Comparison of ENCODE assay signal across 9 cellular contexts in the genomic region with DNA sequence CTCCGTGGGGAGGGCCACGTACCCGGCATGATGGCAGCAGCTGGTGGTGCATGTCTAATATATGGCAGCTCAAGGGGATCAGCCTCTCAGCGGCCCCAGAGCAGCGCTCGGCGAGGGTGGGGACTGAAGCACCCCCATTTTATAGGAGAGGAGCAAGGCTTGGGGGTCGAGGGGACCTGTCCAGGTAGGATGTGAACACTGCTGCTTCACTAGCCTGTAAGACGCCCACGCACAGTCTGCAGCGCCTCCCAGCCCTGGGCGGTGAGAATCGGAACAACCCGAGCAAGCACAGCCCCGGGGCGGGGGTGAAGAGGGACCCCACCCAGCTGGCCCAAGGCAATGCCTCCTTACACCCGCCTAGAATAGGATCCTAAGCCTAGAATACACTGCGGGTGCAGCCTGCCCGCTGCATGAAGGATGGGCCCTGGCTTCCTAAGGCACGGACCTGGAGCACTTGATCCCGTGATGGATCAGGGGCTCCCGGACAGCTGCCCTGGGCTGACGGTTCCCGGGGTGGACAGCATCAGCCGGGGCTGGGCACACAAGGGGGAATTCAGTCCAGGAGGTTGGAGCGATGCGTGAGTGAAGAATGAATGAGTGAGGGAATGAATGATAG. TPM values are rescaled to one million over a fixed set of nuclear protein-coding genes. Genes with fewer than 3 reads are reported as not detected.
DNase-seq lines count a peak whose midpoint lies in the region; ATAC-seq and TF ChIP-seq lines count a peak whose summit lies in the region.
"Had no signal": no experiment of that assay in that cellular context is flagged by ENCODE, and none has a peak within 500 bp of the region (broad histone marks: within the 10 kb centered on the region; RNA-seq: fewer than 3 reads in every experiment).

No MANE protein-coding gene starts in this region.

- H3K4me3 ChIP-seq in HEK293 (ENCODE audit: low read depth, low read length) (no peak overlapping the region), neural cell (ENCODE audit: low read length) (no peak overlapping the region)

- TF ChIP-seq CTCF in HEK293 (tag by site-specific recombination; IDR thresholded peaks at IDR 0.05) (no peak), neural cell (IDR thresholded peaks at IDR 0.05; ENCODE audit: poor library complexity, severe bottlenecking) (peak; percentile 58)

- CTCF ChIA-PET in HEK293 (lab: Yijun Ruan, JAX) = interaction anchor here (0.6 to 1.5 kb wide), 8 partner anchors 9 to 110 kb away, joined by 3 to 5 read pairs (median 4); no protein-coding TSS in a partner anchor

- TF ChIP-seq EP300 in neural cell (conservative IDR thresholded peaks at IDR 0.05; ENCODE audit: poor library complexity, severe bottlenecking) = no peak

- DNase-seq in D341Med (ENCODE audit: low spot score) = peak; percentile 75
- DNase-seq in dermis blood vessel endothelial cell = peak; percentile 21
- DNase-seq in NCI-H446 treated with DMSO at 0.1 percent for 48 hours (lab: John Stamatoyannopoulos, UW) = no peak
- DNase-seq in activated CD8-positive, alpha-beta memory T cell treated with anti-CD3 and anti-CD28 coated beads, Interleukin-2, amount 50 U/mL, for 4 hours = no peak
- no peak for DNase-seq in T-helper 2 cell
- DNase-seq: naive B cell had no signal

- peak; percentile 56 for TF ChIP-seq RAD21 in neural cell (conservative IDR thresholded peaks at IDR 0.05)

- H3K9ac ChIP-seq in neural cell (ENCODE audit: low read length) = no peak overlapping the region

- no peaks in the 10 kb centered on the region for H3K9me2 ChIP-seq in neural cell (ENCODE audit: insufficient read depth, low read length)

- POLR2A ChIA-PET in HEK293 (lab: Yijun Ruan, JAX) = interaction anchor here (1.4 kb wide), 1 partner anchor 15 kb away, joined by 3 read pairs; no protein-coding TSS in a partner anchor

- no peaks in the 10 kb centered on the region for H4K20me1 ChIP-seq in neural cell (ENCODE audit: insufficient read depth)

- no peaks in the 10 kb centered on the region for H3K9me3 ChIP-seq in HEK293 (ENCODE audit: control insufficient read depth, insufficient read depth, low read depth, low read length)
- H3K9me3 ChIP-seq in neural cell (ENCODE audit: low read length) = no peaks in the 10 kb centered on the region

- no peaks in the 10 kb centered on the region for H3K36me3 ChIP-seq in HEK293 (ENCODE audit: control insufficient read depth in 2 of 2, insufficient read depth in 1 of 2, low read length in 2 of 2)
- H3K36me3 ChIP-seq in neural cell (ENCODE audit: insufficient read depth, low read length) = no peaks in the 10 kb centered on the region

- ATAC-seq in GM18502 (IDR thresholded peaks at IDR 0.05; ENCODE audit: poor library complexity, unreplicated experiment) = no peak

- no peaks in the 10 kb centered on the region for H3K79me2 ChIP-seq in neural cell (replicated peaks; ENCODE audit: insufficient read depth, low read length)

- H3K4me2 ChIP-seq in neural cell (ENCODE audit: low read length) = no peak overlapping the region

- H3F3A ChIP-seq in neural cell (ENCODE audit: insufficient read depth, low read length, poor library complexity, severe bottlenecking) = no peaks in the 10 kb centered on the region

- H3K27ac ChIP-seq in HEK293 (ENCODE audit: extremely low read depth, low read depth, low read length) = no peak overlapping the region
- H3K27ac ChIP-seq in neural cell (ENCODE audit: low read length) = no peak overlapping the region

- no peak overlapping the region for H2AFZ ChIP-seq in neural cell (ENCODE audit: low read depth, low read length)

- no peaks in the 10 kb centered on the region for H3K4me1 ChIP-seq in HEK293 (ENCODE audit: control insufficient read depth, insufficient read depth, low read length)

- H3K27me3 ChIP-seq in neural cell (ENCODE audit: insufficient read depth, low read depth, low read length) = no peaks in the 10 kb centered on the region

TF ChIP-seq in HEK293, 187 proteins besides CTCF, POLR2A, EP300 and RAD21:
- TF ChIP-seq ZNF610 (tag by site-specific recombination; IDR thresholded peaks at IDR 0.05; ENCODE audit: borderline replicate concordance) (no peak), ZNF600 (tag by site-specific recombination; IDR thresholded peaks at IDR 0.05) (0 out of 2 replicates have a peak, but pooled peaks have one; percentile 16), EGR2 (tag by site-specific recombination; IDR thresholded peaks at IDR 0.05; ENCODE audit: low read depth) (peak; percentile 54; the same call in 1 of the 2 replicates), ZFHX2 (tag by site-specific recombination; conservative IDR thresholded peaks at IDR 0.05) (peak; percentile 66)

TF ChIP-seq in neural cell, 6 proteins besides CTCF, POLR2A, EP300 and RAD21:
- TF ChIP-seq REST (IDR thresholded peaks at IDR 0.05; ENCODE audit: borderline replicate concordance) (no peak), SMC3 (conservative IDR thresholded peaks at IDR 0.05; ENCODE audit: poor library complexity) (peak; percentile 17)

RNA-seq across cellular contexts. Expression of gene ADRA2C, which starts 17.6 kb away (rescaled TPM):
- 0.17 TPM in 1 of 2 replicates, not detected in the other for total RNA-seq in dermis blood vessel endothelial cell
- polyA plus RNA-seq in neural cell = 3.0 TPM in 2 replicates
- 4.5 and 5.4 TPM in 2 replicates for polyA minus RNA-seq in neural cell

Comparison
In these comparisons a context has a peak if more than half of its experiments do, and no peak if none do; other contexts are left out.
1. DNase-seq: peak in D341Med (single experiment) and dermis blood vessel endothelial cell (single experiment); none in NCI-H446 treated with DMSO at 0.1 percent for 48 hours (single experiment), activated CD8-positive, alpha-beta memory T cell treated with anti-CD3 and anti-CD28 coated beads, Interleukin-2, amount 50 U/mL, for 4 hours (single experiment) and T-helper 2 cell (0 of 5).